16 cellular contexts compared by ENCODE assay signal in the genomic region with DNA sequence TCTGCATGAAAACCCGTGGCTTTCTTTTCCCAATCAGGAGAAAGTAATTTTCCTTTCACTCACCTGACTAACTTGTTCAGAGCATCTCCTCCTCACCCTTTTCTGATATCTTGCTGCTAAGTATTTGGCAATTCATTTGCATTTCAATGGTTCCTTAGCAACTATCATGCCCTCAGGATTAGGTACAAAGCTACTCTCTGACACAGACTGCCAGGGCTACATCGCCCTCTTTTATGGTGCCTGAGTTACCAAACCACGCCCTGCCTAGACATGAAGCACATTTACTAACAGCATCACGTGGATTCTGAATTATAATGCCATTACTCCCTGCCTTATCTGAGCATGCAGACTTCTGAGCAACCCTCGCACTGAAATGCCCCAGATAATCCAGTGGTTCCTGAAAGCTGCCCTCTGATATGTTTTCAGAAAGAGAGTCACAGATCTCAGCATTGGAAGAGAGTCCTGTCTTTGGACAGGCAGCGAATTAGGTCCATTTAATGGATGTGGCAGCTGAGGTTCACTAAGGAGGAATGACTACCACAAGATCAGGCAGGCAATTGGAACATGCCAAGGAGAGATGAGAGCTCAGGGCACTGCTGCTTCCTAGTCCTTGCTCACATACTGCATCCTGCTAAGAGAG. TPM values are rescaled to one million over a fixed set of nuclear protein-coding genes. Genes with fewer than 3 reads are reported as not detected.
A peak's percentile ranks its signal among the peaks of the same experiment; 100 is the strongest.
DNase-seq lines count a peak whose midpoint lies in the region; ATAC-seq lines count a peak whose summit lies in the region.
"Had no signal": no experiment of that assay in that cellular context is flagged by ENCODE, and none has a peak within 500 bp of the region (broad histone marks: within the 10 kb centered on the region; RNA-seq: fewer than 3 reads in every experiment).

No MANE protein-coding gene starts in this region.

- CTCF ChIA-PET in activated naive CD4-positive, alpha-beta T cell treated with anti-CD3 and anti-CD28 coated beads, Interleukin-2, amount 10 ng/mL, durations not matched to agents 7 days and 5 days (lab: Charles Lee), result interaction anchor here (1.0 kb wide), 1 partner anchor 15 kb away, joined by 3 read pairs; the partner anchor contains the start of gene EPHB1

- no peak overlapping the region for H3K4me3 Mint-ChIP-seq in activated naive CD4-positive, alpha-beta T cell treated with anti-CD3 and anti-CD28 coated beads, Interleukin-2, amount 10 ng/mL, durations not matched to agents 7 days and 5 days
- H3K4me3 Mint-ChIP-seq in effector memory CD8-positive, alpha-beta T cell, result no peak overlapping the region
- H3K4me3 Mint-ChIP-seq: activated naive CD8-positive, alpha-beta T cell treated with anti-CD3 and anti-CD28 coated beads, Interleukin-2, amount 10 ng/mL, durations not matched to agents 7 days and 5 days; activated T-cell treated with anti-CD3 and anti-CD28 coated beads, Interleukin-2, amount 50 U/mL, for 24 hours; stimulated activated memory B cell treated with anti-CD40 and anti-IgM and Interleukin-4, amounts not matched to agents 10 μg/mL and 1 μg/mL and 100 μg/mL, for 72 hours had no signal

- H3K36me3 Mint-ChIP-seq in activated naive CD4-positive, alpha-beta T cell treated with anti-CD3 and anti-CD28 coated beads, Interleukin-2, amount 10 ng/mL, durations not matched to agents 7 days and 5 days, result peaks cover 2% of the 10 kb centered on the region
- H3K36me3 Mint-ChIP-seq in effector memory CD8-positive, alpha-beta T cell (ENCODE audit: insufficient read depth), result peaks cover 3% of the 10 kb centered on the region
- H3K36me3 Mint-ChIP-seq: stimulated activated memory B cell treated with anti-CD40 and anti-IgM and Interleukin-4, amounts not matched to agents 10 μg/mL and 1 μg/mL and 100 μg/mL, for 72 hours had no signal

- H3K4me1 Mint-ChIP-seq in activated naive CD4-positive, alpha-beta T cell treated with anti-CD3 and anti-CD28 coated beads, Interleukin-2, amount 10 ng/mL, durations not matched to agents 7 days and 5 days, result peaks cover 4% of the 10 kb centered on the region
- H3K4me1 Mint-ChIP-seq in effector memory CD8-positive, alpha-beta T cell (ENCODE audit: low read depth in 2 of 2), result no peaks in the 10 kb centered on the region

- H3K9me3 ChIP-seq in HUES48 (ENCODE audit: control insufficient read depth, insufficient read depth, low read length) (no peaks in the 10 kb centered on the region), iPS-20b (ENCODE audit: insufficient read depth, low read depth, low read length) (no peaks in the 10 kb centered on the region)
- H3K9me3 ChIP-seq: gastroesophageal sphincter, SJCRH30 had no signal

- H3K27me3 Mint-ChIP-seq in activated naive CD4-positive, alpha-beta T cell treated with anti-CD3 and anti-CD28 coated beads, Interleukin-2, amount 10 ng/mL, durations not matched to agents 7 days and 5 days, result peaks cover 72% of the 10 kb centered on the region
- peaks cover 5 to 10% of the 10 kb centered on the region in 2 donors for H3K27me3 Mint-ChIP-seq in effector memory CD8-positive, alpha-beta T cell
- H3K27me3 Mint-ChIP-seq: stimulated activated memory B cell treated with anti-CD40 and anti-IgM and Interleukin-4, amounts not matched to agents 10 μg/mL and 1 μg/mL and 100 μg/mL, for 72 hours had no signal

- H3K27ac Mint-ChIP-seq in activated naive CD4-positive, alpha-beta T cell treated with anti-CD3 and anti-CD28 coated beads, Interleukin-2, amount 10 ng/mL, durations not matched to agents 7 days and 5 days, result no peak overlapping the region
- H3K27ac Mint-ChIP-seq in effector memory CD8-positive, alpha-beta T cell, result no peak overlapping the region
- H3K27ac Mint-ChIP-seq: activated naive CD8-positive, alpha-beta T cell treated with anti-CD3 and anti-CD28 coated beads, Interleukin-2, amount 10 ng/mL, durations not matched to agents 7 days and 5 days; activated T-cell treated with anti-CD3 and anti-CD28 coated beads, Interleukin-2, amount 50 U/mL, for 24 hours; stimulated activated memory B cell treated with anti-CD40 and anti-IgM and Interleukin-4, amounts not matched to agents 10 μg/mL and 1 μg/mL and 100 μg/mL, for 72 hours had no signal

- H3K36me3 ChIP-seq in HUES48 (ENCODE audit: control insufficient read depth, insufficient read depth, low read length) (no peaks in the 10 kb centered on the region), iPS-20b (ENCODE audit: insufficient read depth, low read depth, low read length) (no peaks in the 10 kb centered on the region)
- H3K36me3 ChIP-seq: gastroesophageal sphincter, SJCRH30 had no signal

- ATAC-seq in effector memory CD8-positive, alpha-beta T cell (replicated peaks), result no peak
- ATAC-seq: gastroesophageal sphincter had no signal

- H3K9ac ChIP-seq in HUES48 (ENCODE audit: low read depth, low read length) (no peak overlapping the region), iPS-20b (ENCODE audit: low read depth, low read length) (no peak overlapping the region)

- H3K27me3 ChIP-seq in HUES48 (ENCODE audit: control insufficient read depth, insufficient read depth, low read length) (no peaks in the 10 kb centered on the region), iPS-20b (ENCODE audit: insufficient read depth, low read length) (no peaks in the 10 kb centered on the region)
- H3K27me3 ChIP-seq: gastroesophageal sphincter, SJCRH30 had no signal

- peaks cover 27% of the 10 kb centered on the region for H3K4me1 ChIP-seq in HUES48 (ENCODE audit: control insufficient read depth, insufficient read depth, low read length)
- peaks cover 30% of the 10 kb centered on the region for H3K4me1 ChIP-seq in iPS-20b (ENCODE audit: insufficient read depth, low read length)
- H3K4me1 ChIP-seq: gastroesophageal sphincter, SJCRH30 had no signal

- H3K9me3 Mint-ChIP-seq in activated naive CD4-positive, alpha-beta T cell treated with anti-CD3 and anti-CD28 coated beads, Interleukin-2, amount 10 ng/mL, durations not matched to agents 7 days and 5 days, result no peaks in the 10 kb centered on the region
- peaks cover 0 to 3% of the 10 kb centered on the region in 2 donors for H3K9me3 Mint-ChIP-seq in effector memory CD8-positive, alpha-beta T cell
- H3K9me3 Mint-ChIP-seq: activated T-cell treated with anti-CD3 and anti-CD28 coated beads, Interleukin-2, amount 50 U/mL, for 24 hours; stimulated activated memory B cell treated with anti-CD40 and anti-IgM and Interleukin-4, amounts not matched to agents 10 μg/mL and 1 μg/mL and 100 μg/mL, for 72 hours had no signal

- peak overlapping the region; percentile 54 for H3K27ac ChIP-seq in HUES48 (ENCODE audit: low read depth, low read length)
- no peak overlapping the region for H3K27ac ChIP-seq in iPS-20b (ENCODE audit: low read length)
- H3K27ac ChIP-seq: gastroesophageal sphincter, SJCRH30 had no signal

- DNase-seq in Daoy (ENCODE audit: low read depth), result peak; percentile 37
- DNase-seq in SW480 (ENCODE audit: low spot score), result peak; percentile 43
- no peak for DNase-seq in NCI-H510A treated with DMSO at 0.1 percent for 48 hours (lab: John Stamatoyannopoulos, UW)
- DNase-seq in activated naive CD4-positive, alpha-beta T cell treated with anti-CD3 and anti-CD28 coated beads, Interleukin-2, amount 10 ng/mL, durations not matched to agents 7 days and 5 days, result no peak
- DNase-seq in effector memory CD8-positive, alpha-beta T cell, result no peak
- no peak for DNase-seq in NOMO-1 (lab: John Stamatoyannopoulos, UW; ENCODE audit: unreplicated experiment in 2 of 2)
- DNase-seq: activated naive CD8-positive, alpha-beta T cell treated with anti-CD3 and anti-CD28 coated beads, Interleukin-2, amount 10 ng/mL, durations not matched to agents 7 days and 5 days; activated T-cell treated with anti-CD3 and anti-CD28 coated beads, Interleukin-2, amount 50 U/mL, for 24 hours; NCI-H1694 treated with DMSO at 0.1 percent for 48 hours; NK-92 treated with Interleukin-12 subunit alpha and Interleukin-12 subunit beta, amount 100 ng/mL, for 24 hours; SJCRH30; T1000 had no signal

- H3K4me3 ChIP-seq in HUES48 (ENCODE audit: low read depth, low read length) (no peak overlapping the region), iPS-20b (ENCODE audit: low read length) (peak overlapping the region; percentile 16; the same call in 1 of the 2 replicates)
- H3K4me3 ChIP-seq: gastroesophageal sphincter, SJCRH30 had no signal

RNA-seq across cellular contexts. Expression of gene EPHB1, which starts 14.5 kb away (rescaled TPM):
- 2.5 and 4.2 TPM in 2 replicates for total RNA-seq in Daoy (2014; rRNA removed; shearing (Covaris generic))

Comparison
In these comparisons a context has a peak if more than half of its experiments do, and no peak if none do; other contexts are left out.
1. DNase-seq: peak in Daoy (single experiment) and SW480 (single experiment); none in NCI-H510A treated with DMSO at 0.1 percent for 48 hours (single experiment), activated naive CD4-positive, alpha-beta T cell treated with anti-CD3 and anti-CD28 coated beads, Interleukin-2, amount 10 ng/mL, durations not matched to agents 7 days and 5 days (single experiment), effector memory CD8-positive, alpha-beta T cell (0 of 3) and NOMO-1 (0 of 2).